ENCODE assay signal across 12 cellular contexts in the genomic region with DNA sequence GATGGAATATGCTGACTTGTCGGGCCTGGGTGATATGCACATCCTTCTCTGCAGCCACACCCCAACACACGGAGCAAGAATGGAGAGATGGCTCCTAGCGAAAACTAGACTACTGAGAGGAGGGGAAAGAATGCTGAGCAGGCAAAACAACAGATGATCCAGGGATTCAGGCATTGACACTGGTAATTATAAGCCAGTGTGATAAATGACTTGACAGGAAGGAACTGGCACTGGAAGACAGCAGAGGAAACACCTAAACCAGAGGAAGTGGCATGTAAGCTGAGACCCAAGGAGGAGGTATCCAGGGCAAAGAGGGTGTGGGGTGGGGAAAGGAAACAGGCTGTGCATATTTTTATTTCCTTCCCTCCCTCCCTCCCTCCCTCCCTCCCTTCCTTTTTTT. TPM values are rescaled to one million over a fixed set of nuclear protein-coding genes. Genes with fewer than 3 reads are reported as not detected.
A peak's percentile ranks its signal among the peaks of the same experiment; 100 is the strongest.
DNase-seq lines count a peak whose midpoint lies in the region; ATAC-seq lines count a peak whose summit lies in the region.
"Had no signal": no experiment of that assay in that cellular context is flagged by ENCODE, and none has a peak within 500 bp of the region (broad histone marks: within the 10 kb centered on the region; RNA-seq: fewer than 3 reads in every experiment).

No MANE protein-coding gene starts in this region.

- H3K36me3 ChIP-seq in SK-N-MC (ENCODE audit: insufficient read depth, low read length), result no peaks in the 10 kb centered on the region

- DNase-seq in A172 (ENCODE audit: low spot score) (peak; percentile 16), GDM1 (lab: John Stamatoyannopoulos, UW) (peak; percentile 77), SK-N-MC (ENCODE audit: low read depth, low spot score) (no peak), NCI-H128 (lab: John Stamatoyannopoulos, UW; ENCODE audit: unreplicated experiment) (no peak), hypothalamus (lab: John Stamatoyannopoulos, UW) (no peak), NCI-H526 (lab: John Stamatoyannopoulos, UW) (no peak)
- peak; percentile 19 for DNase-seq in effector CD4-positive, alpha-beta T cell
- DNase-seq: DMS79 treated with DMSO at 0.1 percent for 48 hours, dorsolateral prefrontal cortex, NCI-H446 treated with DMSO at 0.1 percent for 48 hours, retina had no signal

- H3K9ac ChIP-seq in SK-N-MC (ENCODE audit: insufficient read length), result no peak overlapping the region

- peak overlapping the region; percentile 49 for H3K4me3 ChIP-seq in SK-N-MC
- H3K4me3 ChIP-seq: dorsolateral prefrontal cortex had no signal

- no peaks in the 10 kb centered on the region for H3K9me3 ChIP-seq in SK-N-MC (ENCODE audit: low read depth, low read length)

- H3K27ac ChIP-seq in SK-N-MC, result peak overlapping the region; percentile 76
- H3K27ac ChIP-seq: dorsolateral prefrontal cortex had no signal

- ATAC-seq in GM21529 (IDR thresholded peaks at IDR 0.05; ENCODE audit: unreplicated experiment), result no peak

RNA-seq across cellular contexts. Expression of gene KHDRBS1, which starts 31.7 kb away (rescaled TPM):
- 58.0 and 70.0 TPM in 2 replicates for total RNA-seq in A172 (2014; rRNA removed; shearing (Covaris generic))

RNA-seq across cellular contexts. Expression of gene PTP4A2, which starts 43.8 kb away (rescaled TPM):
- 207 and 289 TPM in 2 replicates for total RNA-seq in A172 (2014; rRNA removed; shearing (Covaris generic))

Comparison
In these comparisons a context has a peak if more than half of its experiments do, and no peak if none do; other contexts are left out.
1. DNase-seq: peak in A172 (single experiment), GDM1 (single experiment) and effector CD4-positive, alpha-beta T cell (single experiment); none in SK-N-MC (single experiment), NCI-H128 (single experiment), hypothalamus (0 of 51) and NCI-H526 (0 of 2).